1 cellular context compared by ENCODE assay signal in the genomic region with DNA sequence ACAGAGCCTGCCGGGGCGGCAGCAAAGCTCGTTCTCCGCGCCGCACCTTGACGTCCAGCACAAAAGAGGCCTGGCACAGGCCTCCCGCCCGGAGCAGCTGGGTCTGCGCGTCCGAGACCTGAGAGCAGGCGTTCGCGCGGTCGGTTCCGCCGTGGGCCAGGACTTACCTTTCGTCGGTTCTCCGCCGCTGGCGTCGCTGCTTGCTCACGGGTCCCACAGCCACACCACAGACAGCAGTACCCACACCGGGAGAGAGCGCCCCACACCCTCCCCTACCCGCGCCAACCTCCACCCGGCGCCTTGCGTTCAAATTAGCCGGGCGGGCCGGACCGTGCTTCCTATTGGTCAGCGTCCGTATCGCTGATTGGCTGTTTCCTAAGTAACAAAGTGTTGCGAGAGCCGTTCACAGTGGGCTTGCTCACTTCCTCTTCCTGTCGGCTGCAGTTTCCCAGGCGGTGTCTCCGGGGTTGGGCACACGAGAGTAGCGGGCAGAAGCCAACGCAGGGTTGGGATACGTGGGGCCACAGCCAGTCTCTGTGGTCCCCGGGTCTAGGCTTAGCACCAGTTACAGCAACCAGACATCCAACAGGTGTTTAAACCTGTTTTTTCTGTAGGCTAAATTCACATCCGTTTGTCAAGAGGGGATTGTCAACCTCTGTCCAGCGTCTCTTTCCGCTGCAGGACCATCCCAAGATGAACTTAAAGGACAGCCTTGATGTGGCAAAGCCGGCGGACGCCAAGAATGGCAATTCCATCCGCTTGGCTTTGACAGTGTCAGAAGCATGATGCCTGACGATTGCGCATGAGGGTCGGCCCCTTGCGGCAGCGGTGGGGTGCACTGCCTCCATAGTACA.
A peak's percentile ranks its signal among the peaks of the same experiment; 100 is the strongest.
TF ChIP-seq lines count a peak whose summit lies in the region.

Gene KIF18B (minus strand): TSS at position 313 of the 854 bp plus-strand sequence. CDS start 11,429 bp downstream, outside the sequence.

TF ChIP-seq in K562, 482 proteins besides CTCF, POLR2A, EP300 and RAD21 (continued from another document and continues in another):
- peak; percentile 66; the same call in 1 of the 2 replicates for TF ChIP-seq STAT6 (CRISPR knock-in tag; IDR thresholded peaks at IDR 0.05)
- no peak; the same call in 1 of the 2 replicates for TF ChIP-seq NR2C1 (IDR thresholded peaks at IDR 0.05)
- peak; percentile 30; the same call in 1 of the 2 replicates for TF ChIP-seq NR2C1 (tag; IDR thresholded peaks at IDR 0.05)
- no peak for TF ChIP-seq GABPB2 (CRISPR knock-in tag; conservative IDR thresholded peaks at IDR 0.05)
- 0 out of 2 replicates have a peak, but pooled peaks have one; percentile 55 for TF ChIP-seq BRD4 (IDR thresholded peaks at IDR 0.05)
- TF ChIP-seq STAT5B (CRISPR knock-in tag; IDR thresholded peaks at IDR 0.05) = no peak
- no peak for TF ChIP-seq ZNF644 (tag; IDR thresholded peaks at IDR 0.05; ENCODE audit: low read depth)
- peak; percentile 77 for TF ChIP-seq CXXC5 (CRISPR knock-in tag; IDR thresholded peaks at IDR 0.05)
- peak; percentile 46 for TF ChIP-seq RBM25 (IDR thresholded peaks at IDR 0.05; ENCODE audit: low read depth, low read length, severe bottlenecking)
- peak; percentile 52; the same call in 1 of the 2 replicates for TF ChIP-seq ETV5 (CRISPR knock-in tag; IDR thresholded peaks at IDR 0.05; ENCODE audit: low read depth)
- TF ChIP-seq MTA2 (IDR thresholded peaks at IDR 0.05; ENCODE audit: low read depth) = no peak
- no peak for TF ChIP-seq MYNN (IDR thresholded peaks at IDR 0.05)
- TF ChIP-seq MYNN (CRISPR knock-in tag; IDR thresholded peaks at IDR 0.05) = no peak
- no peak for TF ChIP-seq ZNF124 (CRISPR knock-in tag; IDR thresholded peaks at IDR 0.05)
- TF ChIP-seq ZNF239 (CRISPR knock-in tag; IDR thresholded peaks at IDR 0.05) = no peak
- TF ChIP-seq PYGO2 (tag; IDR thresholded peaks at IDR 0.05) = no peak
- TF ChIP-seq ZNF277 (CRISPR knock-in tag; IDR thresholded peaks at IDR 0.05; ENCODE audit: borderline replicate concordance) = no peak
- no peak for TF ChIP-seq FOXJ3 (CRISPR knock-in tag; IDR thresholded peaks at IDR 0.05)
- no peak for TF ChIP-seq ZKSCAN8 (CRISPR knock-in tag; IDR thresholded peaks at IDR 0.05)
- TF ChIP-seq NCOA1 (IDR thresholded peaks at IDR 0.05; ENCODE audit: low read depth) = no peak; the same call in 1 of the 2 replicates
- TF ChIP-seq CEBPG (CRISPR knock-in tag; IDR thresholded peaks at IDR 0.05) = peak; percentile 57
- peak; percentile 29 to 66; a peak in 2 of 4 replicates for TF ChIP-seq CEBPG (tag; conservative IDR thresholded peaks at IDR 0.05 in 1 of 2, IDR thresholded peaks at IDR 0.05 in 1 of 2)
- TF ChIP-seq, protein P1, sequence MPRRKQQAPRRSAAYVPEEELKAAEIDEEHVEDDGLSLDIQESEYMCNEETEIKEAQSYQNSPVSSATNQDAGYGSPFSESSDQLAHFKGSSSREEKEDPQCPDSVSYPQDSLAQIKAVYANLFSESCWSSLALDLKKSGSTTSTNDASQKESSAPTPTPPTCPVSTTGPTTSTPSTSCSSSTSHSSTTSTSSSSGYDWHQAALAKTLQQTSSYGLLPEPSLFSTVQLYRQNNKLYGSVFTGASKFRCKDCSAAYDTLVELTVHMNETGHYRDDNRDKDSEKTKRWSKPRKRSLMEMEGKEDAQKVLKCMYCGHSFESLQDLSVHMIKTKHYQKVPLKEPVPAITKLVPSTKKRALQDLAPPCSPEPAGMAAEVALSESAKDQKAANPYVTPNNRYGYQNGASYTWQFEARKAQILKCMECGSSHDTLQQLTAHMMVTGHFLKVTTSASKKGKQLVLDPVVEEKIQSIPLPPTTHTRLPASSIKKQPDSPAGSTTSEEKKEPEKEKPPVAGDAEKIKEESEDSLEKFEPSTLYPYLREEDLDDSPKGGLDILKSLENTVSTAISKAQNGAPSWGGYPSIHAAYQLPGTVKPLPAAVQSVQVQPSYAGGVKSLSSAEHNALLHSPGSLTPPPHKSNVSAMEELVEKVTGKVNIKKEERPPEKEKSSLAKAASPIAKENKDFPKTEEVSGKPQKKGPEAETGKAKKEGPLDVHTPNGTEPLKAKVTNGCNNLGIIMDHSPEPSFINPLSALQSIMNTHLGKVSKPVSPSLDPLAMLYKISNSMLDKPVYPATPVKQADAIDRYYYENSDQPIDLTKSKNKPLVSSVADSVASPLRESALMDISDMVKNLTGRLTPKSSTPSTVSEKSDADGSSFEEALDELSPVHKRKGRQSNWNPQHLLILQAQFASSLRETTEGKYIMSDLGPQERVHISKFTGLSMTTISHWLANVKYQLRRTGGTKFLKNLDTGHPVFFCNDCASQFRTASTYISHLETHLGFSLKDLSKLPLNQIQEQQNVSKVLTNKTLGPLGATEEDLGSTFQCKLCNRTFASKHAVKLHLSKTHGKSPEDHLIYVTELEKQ (CRISPR knock-in tag; IDR thresholded peaks at IDR 0.05) = peak; percentile 22; the same call in 1 of the 2 replicates
- TF ChIP-seq HSF4 (CRISPR knock-in tag; IDR thresholded peaks at IDR 0.05; ENCODE audit: borderline replicate concordance) = no peak
- 0 out of 2 replicates have a peak, but pooled peaks have one; percentile 44 for TF ChIP-seq ZKSCAN1 (IDR thresholded peaks at IDR 0.05; ENCODE audit: low read depth, low read length)
- TF ChIP-seq CHCHD3 (CRISPR knock-in tag; IDR thresholded peaks at IDR 0.05) = no peak
- 0 out of 2 replicates have a peak, but pooled peaks have one; percentile 33 for TF ChIP-seq HIVEP1 (CRISPR knock-in tag; IDR thresholded peaks at IDR 0.05)
- no peak for TF ChIP-seq EGR1 (conservative IDR thresholded peaks at IDR 0.05)
- TF ChIP-seq ZNF668 (CRISPR knock-in tag; IDR thresholded peaks at IDR 0.05) = 0 out of 2 replicates have a peak, but pooled peaks have one; percentile 18
- TF ChIP-seq ZNF436 (CRISPR knock-in tag; IDR thresholded peaks at IDR 0.05) = no peak
- no peak for TF ChIP-seq ZNF695 (CRISPR knock-in tag; IDR thresholded peaks at IDR 0.05)
- no peak for TF ChIP-seq ZC3H11A (IDR thresholded peaks at IDR 0.05; ENCODE audit: low read depth, low read length)
- no peak for TF ChIP-seq ZNF696 (CRISPR knock-in tag; conservative IDR thresholded peaks at IDR 0.05)
- TF ChIP-seq PHTF2 (CRISPR knock-in tag; IDR thresholded peaks at IDR 0.05) = no peak
- no peak for TF ChIP-seq ATF1 (CRISPR knock-in tag; IDR thresholded peaks at IDR 0.05)
- peak; percentile 69; the same call in 1 of the 2 replicates for TF ChIP-seq ATF1 (tag; IDR thresholded peaks at IDR 0.05)
- TF ChIP-seq TCF15 (CRISPR knock-in tag; IDR thresholded peaks at IDR 0.05) = no peak
- no peak for TF ChIP-seq ZNF253 (CRISPR knock-in tag; conservative IDR thresholded peaks at IDR 0.05)
- TF ChIP-seq, protein P2, sequence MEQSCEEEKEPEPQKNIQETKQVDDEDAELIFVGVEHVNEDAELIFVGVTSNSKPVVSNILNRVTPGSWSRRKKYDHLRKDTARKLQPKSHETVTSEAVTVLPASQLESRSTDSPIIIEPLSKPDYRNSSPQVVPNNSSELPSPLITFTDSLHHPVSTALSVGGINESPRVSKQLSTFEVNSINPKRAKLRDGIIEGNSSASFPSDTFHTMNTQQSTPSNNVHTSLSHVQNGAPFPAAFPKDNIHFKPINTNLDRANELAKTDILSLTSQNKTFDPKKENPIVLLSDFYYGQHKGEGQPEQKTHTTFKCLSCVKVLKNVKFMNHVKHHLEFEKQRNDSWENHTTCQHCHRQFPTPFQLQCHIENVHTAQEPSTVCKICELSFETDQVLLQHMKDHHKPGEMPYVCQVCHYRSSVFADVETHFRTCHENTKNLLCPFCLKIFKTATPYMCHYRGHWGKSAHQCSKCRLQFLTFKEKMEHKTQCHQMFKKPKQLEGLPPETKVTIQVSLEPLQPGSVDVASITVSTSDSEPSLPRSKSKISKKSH (CRISPR knock-in tag; IDR thresholded peaks at IDR 0.05) = no peak
- TF ChIP-seq, protein P3, sequence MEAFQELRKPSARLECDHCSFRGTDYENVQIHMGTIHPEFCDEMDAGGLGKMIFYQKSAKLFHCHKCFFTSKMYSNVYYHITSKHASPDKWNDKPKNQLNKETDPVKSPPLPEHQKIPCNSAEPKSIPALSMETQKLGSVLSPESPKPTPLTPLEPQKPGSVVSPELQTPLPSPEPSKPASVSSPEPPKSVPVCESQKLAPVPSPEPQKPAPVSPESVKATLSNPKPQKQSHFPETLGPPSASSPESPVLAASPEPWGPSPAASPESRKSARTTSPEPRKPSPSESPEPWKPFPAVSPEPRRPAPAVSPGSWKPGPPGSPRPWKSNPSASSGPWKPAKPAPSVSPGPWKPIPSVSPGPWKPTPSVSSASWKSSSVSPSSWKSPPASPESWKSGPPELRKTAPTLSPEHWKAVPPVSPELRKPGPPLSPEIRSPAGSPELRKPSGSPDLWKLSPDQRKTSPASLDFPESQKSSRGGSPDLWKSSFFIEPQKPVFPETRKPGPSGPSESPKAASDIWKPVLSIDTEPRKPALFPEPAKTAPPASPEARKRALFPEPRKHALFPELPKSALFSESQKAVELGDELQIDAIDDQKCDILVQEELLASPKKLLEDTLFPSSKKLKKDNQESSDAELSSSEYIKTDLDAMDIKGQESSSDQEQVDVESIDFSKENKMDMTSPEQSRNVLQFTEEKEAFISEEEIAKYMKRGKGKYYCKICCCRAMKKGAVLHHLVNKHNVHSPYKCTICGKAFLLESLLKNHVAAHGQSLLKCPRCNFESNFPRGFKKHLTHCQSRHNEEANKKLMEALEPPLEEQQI (IDR thresholded peaks at IDR 0.05) = no peak
- TF ChIP-seq, protein P4, sequence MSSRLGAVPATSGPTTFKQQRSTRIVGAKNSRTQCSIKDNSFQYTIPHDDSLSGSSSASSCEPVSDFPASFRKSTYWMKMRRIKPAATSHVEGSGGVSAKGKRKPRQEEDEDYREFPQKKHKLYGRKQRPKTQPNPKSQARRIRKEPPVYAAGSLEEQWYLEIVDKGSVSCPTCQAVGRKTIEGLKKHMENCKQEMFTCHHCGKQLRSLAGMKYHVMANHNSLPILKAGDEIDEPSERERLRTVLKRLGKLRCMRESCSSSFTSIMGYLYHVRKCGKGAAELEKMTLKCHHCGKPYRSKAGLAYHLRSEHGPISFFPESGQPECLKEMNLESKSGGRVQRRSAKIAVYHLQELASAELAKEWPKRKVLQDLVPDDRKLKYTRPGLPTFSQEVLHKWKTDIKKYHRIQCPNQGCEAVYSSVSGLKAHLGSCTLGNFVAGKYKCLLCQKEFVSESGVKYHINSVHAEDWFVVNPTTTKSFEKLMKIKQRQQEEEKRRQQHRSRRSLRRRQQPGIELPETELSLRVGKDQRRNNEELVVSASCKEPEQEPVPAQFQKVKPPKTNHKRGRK (tag; IDR thresholded peaks at IDR 0.05) = no peak
- TF ChIP-seq, protein P5, sequence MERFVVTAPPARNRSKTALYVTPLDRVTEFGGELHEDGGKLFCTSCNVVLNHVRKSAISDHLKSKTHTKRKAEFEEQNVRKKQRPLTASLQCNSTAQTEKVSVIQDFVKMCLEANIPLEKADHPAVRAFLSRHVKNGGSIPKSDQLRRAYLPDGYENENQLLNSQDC (CRISPR knock-in tag; IDR thresholded peaks at IDR 0.05) = no peak
- TF ChIP-seq, protein P6, sequence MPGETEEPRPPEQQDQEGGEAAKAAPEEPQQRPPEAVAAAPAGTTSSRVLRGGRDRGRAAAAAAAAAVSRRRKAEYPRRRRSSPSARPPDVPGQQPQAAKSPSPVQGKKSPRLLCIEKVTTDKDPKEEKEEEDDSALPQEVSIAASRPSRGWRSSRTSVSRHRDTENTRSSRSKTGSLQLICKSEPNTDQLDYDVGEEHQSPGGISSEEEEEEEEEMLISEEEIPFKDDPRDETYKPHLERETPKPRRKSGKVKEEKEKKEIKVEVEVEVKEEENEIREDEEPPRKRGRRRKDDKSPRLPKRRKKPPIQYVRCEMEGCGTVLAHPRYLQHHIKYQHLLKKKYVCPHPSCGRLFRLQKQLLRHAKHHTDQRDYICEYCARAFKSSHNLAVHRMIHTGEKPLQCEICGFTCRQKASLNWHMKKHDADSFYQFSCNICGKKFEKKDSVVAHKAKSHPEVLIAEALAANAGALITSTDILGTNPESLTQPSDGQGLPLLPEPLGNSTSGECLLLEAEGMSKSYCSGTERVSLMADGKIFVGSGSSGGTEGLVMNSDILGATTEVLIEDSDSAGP (CRISPR knock-in tag; IDR thresholded peaks at IDR 0.05) = peak; percentile 28; the same call in 1 of the 2 replicates
- TF ChIP-seq NR1H2 (CRISPR knock-in tag; IDR thresholded peaks at IDR 0.05) = no peak; the same call in 1 of the 2 replicates
- no peak for TF ChIP-seq LEF1 (IDR thresholded peaks at IDR 0.05)
- no peak for TF ChIP-seq ZNF75A (CRISPR knock-in tag; IDR thresholded peaks at IDR 0.05)
- TF ChIP-seq ZNF324 (CRISPR knock-in tag; IDR thresholded peaks at IDR 0.05) = no peak
